ENCODE assay signal across 12 cellular contexts in the genomic region with DNA sequence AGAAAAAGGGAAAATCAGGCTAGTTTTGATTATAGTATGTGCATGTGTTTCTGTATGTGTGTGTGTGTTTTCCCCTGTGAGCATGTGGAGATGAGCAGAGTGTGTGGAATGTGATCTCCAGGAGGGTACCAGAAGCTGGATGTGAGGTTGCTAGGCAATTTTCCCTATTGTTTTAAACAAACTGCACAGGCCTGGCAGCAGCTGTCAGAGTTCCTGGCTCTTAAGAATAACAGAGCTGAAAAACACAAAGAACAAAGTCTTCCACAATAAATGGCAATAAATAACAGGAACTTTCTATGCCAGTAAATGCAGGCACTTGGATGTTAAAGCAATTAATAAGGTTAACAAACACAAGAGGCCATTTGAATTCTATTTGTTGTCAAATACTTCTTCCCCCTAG.
DNase-seq lines count a peak whose midpoint lies in the region; ATAC-seq and TF ChIP-seq lines count a peak whose summit lies in the region.
"Had no signal": no experiment of that assay in that cellular context is flagged by ENCODE, and none has a peak within 500 bp of the region (broad histone marks: within the 10 kb centered on the region; RNA-seq: fewer than 3 reads in every experiment).

No MANE protein-coding gene starts in this region.

- H3K27me3 ChIP-seq in smooth muscle cell (ENCODE audit: low read depth), result no peaks in the 10 kb centered on the region
- H3K27me3 ChIP-seq: BLaER1 had no signal

- peaks cover 8% of the 10 kb centered on the region for H3K4me1 ChIP-seq in smooth muscle cell (ENCODE audit: low read depth)
- H3K4me1 ChIP-seq: BLaER1 had no signal

- H3K4me3 ChIP-seq in smooth muscle cell, result no peak overlapping the region
- H3K4me3 ChIP-seq: BLaER1 had no signal

- H4K20me1 ChIP-seq in smooth muscle cell (ENCODE audit: low read depth), result no peaks in the 10 kb centered on the region
- H4K20me1 ChIP-seq: BLaER1 had no signal

- no peak overlapping the region for H2AFZ ChIP-seq in smooth muscle cell (ENCODE audit: low read depth)

- no peaks in the 10 kb centered on the region for H3K79me2 ChIP-seq in smooth muscle cell (ENCODE audit: low read depth)

- H3K4me2 ChIP-seq in smooth muscle cell, result no peak overlapping the region
- H3K4me2 ChIP-seq: BLaER1 had no signal

- peaks cover 12% of the 10 kb centered on the region for H3F3A ChIP-seq in smooth muscle cell (ENCODE audit: low read depth)

- no peaks in the 10 kb centered on the region for H3K9me3 ChIP-seq in smooth muscle cell (replicated peaks; ENCODE audit: low read depth)
- H3K9me3 ChIP-seq: BLaER1 had no signal

- H3K27ac ChIP-seq in smooth muscle cell (ENCODE audit: low read depth), result peak overlapping the region; percentile 75
- H3K27ac ChIP-seq: BLaER1 had no signal

- no peak for ATAC-seq in GM18498 (IDR thresholded peaks at IDR 0.05; ENCODE audit: unreplicated experiment)
- ATAC-seq: activated CD4-positive, CD25-positive, alpha-beta regulatory T cell treated with anti-CD3 and anti-CD28 coated beads, Interleukin-2, amount 50 U/mL, for 24 hours had no signal

- DNase-seq in NCI-H82 (lab: John Stamatoyannopoulos, UW) (peak; percentile 12), NCI-H82 treated with DMSO at 0.1 percent for 48 hours (lab: John Stamatoyannopoulos, UW; ENCODE audit: unreplicated experiment) (no peak), amniotic epithelial cell (ENCODE audit: low read depth) (peak; percentile 75), hepatic stellate cell (ENCODE audit: low spot score) (peak; percentile 40), smooth muscle cell (lab: John Stamatoyannopoulos, UW; ENCODE audit: unreplicated experiment) (no peak), DMS 273 treated with DMSO at 0.1 percent for 48 hours (lab: John Stamatoyannopoulos, UW) (no peak), GDM1 (lab: John Stamatoyannopoulos, UW) (no peak)
- DNase-seq: caudate nucleus, NCI-H1930 had no signal

- H3K9ac ChIP-seq in smooth muscle cell (ENCODE audit: low read depth), result peak overlapping the region; percentile 31
- H3K9ac ChIP-seq: BLaER1 had no signal

- no peaks in the 10 kb centered on the region for H3K36me3 ChIP-seq in smooth muscle cell (ENCODE audit: low read depth)
- H3K36me3 ChIP-seq: BLaER1 had no signal

- TF ChIP-seq CTCF in smooth muscle cell (IDR thresholded peaks at IDR 0.05; ENCODE audit: borderline replicate concordance, insufficient read depth, poor library complexity, severe bottlenecking), result no peak

Comparison
In these comparisons a context has a peak if more than half of its experiments do, and no peak if none do; other contexts are left out.
1. DNase-seq: peak in NCI-H82 (single experiment), amniotic epithelial cell (single experiment) and hepatic stellate cell (single experiment); none in NCI-H82 treated with DMSO at 0.1 percent for 48 hours (single experiment), smooth muscle cell (single experiment), DMS 273 treated with DMSO at 0.1 percent for 48 hours (single experiment) and GDM1 (single experiment).